ENCODE assay signal across 8 cellular contexts in genomic region chr13:80363890-80364503, GRCh38. TPM values are rescaled to one million over a fixed set of nuclear protein-coding genes. Genes with fewer than 3 reads are reported as not detected.
DNase-seq lines count a peak whose midpoint lies in the region; ATAC-seq, FAIRE-seq and TF ChIP-seq lines count a peak whose summit lies in the region.

No MANE protein-coding gene starts in this region.

- H3K4me1 Mint-ChIP-seq in activated T-cell treated with anti-CD3 and anti-CD28 coated beads, Interleukin-2, amount 50 U/mL, for 72 hours (ENCODE audit: low read depth), result no peaks in the 10 kb centered on the region

- H3K27ac ChIP-seq in ascending aorta (no peak overlapping the region), left lung (no peak overlapping the region)

- no peaks in the 10 kb centered on the region for H3K9me3 Mint-ChIP-seq in activated T-cell treated with anti-CD3 and anti-CD28 coated beads, Interleukin-2, amount 50 U/mL, for 72 hours

- no peak for DNase-seq in D721Med (ENCODE audit: insufficient read length, low spot score)
- DNase-seq in LoVo (ENCODE audit: low spot score), result peak; percentile 63
- no peak for DNase-seq in ascending aorta (ENCODE audit: low spot score in 2 of 2)
- DNase-seq in left lung, result no peak
- no peak for DNase-seq in activated T-cell treated with anti-CD3 and anti-CD28 coated beads, Interleukin-2, amount 50 U/mL, for 72 hours
- no peak for DNase-seq in GDM1 (lab: John Stamatoyannopoulos, UW)

- H3K27me3 Mint-ChIP-seq in activated T-cell treated with anti-CD3 and anti-CD28 coated beads, Interleukin-2, amount 50 U/mL, for 72 hours (ENCODE audit: low read depth), result peaks cover 8% of the 10 kb centered on the region

- intact Hi-C loops in ascending aorta (cut with DNase I) (loop anchor here (1.0 to 10.0 kb wide), 3 partner anchors 22 to 689 kb away; no protein-coding TSS in a partner anchor), left lung (cut with DNase I) (no loop called here)

- FAIRE-seq in D721Med (lab: Jason Lieb, UNC), result no peak

- ATAC-seq in left lung (peak; percentile 49), GM21619 (IDR thresholded peaks at IDR 0.05; ENCODE audit: unreplicated experiment) (no peak), HG02642 (IDR thresholded peaks at IDR 0.05; ENCODE audit: poor library complexity, unreplicated experiment) (no peak)
- no peak for ATAC-seq in activated T-cell treated with anti-CD3 and anti-CD28 coated beads, Interleukin-2, amount 50 U/mL, for 72 hours (replicated peaks in 1 of 2)

- H3K27ac Mint-ChIP-seq in activated T-cell treated with anti-CD3 and anti-CD28 coated beads, Interleukin-2, amount 50 U/mL, for 72 hours, result no peak overlapping the region

- peak; percentile 81 for TF ChIP-seq CTCF in D721Med (IDR thresholded peaks at IDR 0.05; ENCODE audit: insufficient read depth, missing control alignments)
- TF ChIP-seq CTCF in ascending aorta (IDR thresholded peaks at IDR 0.05), result peak in 2 of 3 experiments; percentile 71 to 76
- TF ChIP-seq CTCF in left lung (IDR thresholded peaks at IDR 0.05), result peak; percentile 69 to 75

- no peaks in the 10 kb centered on the region for H3K36me3 ChIP-seq in ascending aorta
- H3K36me3 ChIP-seq in left lung, result no peaks in the 10 kb centered on the region

- no peak overlapping the region for H3K4me3 Mint-ChIP-seq in activated T-cell treated with anti-CD3 and anti-CD28 coated beads, Interleukin-2, amount 50 U/mL, for 72 hours

- H3K27me3 ChIP-seq in ascending aorta, result no peaks in the 10 kb centered on the region
- H3K27me3 ChIP-seq in left lung, result no peaks in the 10 kb centered on the region

- H3K4me3 ChIP-seq in ascending aorta, result peak overlapping the region; percentile 28 to 29
- no peak overlapping the region for H3K4me3 ChIP-seq in left lung

- H3K4me1 ChIP-seq in ascending aorta (peaks cover 0 to 12% of the 10 kb centered on the region in 2 donors), left lung (peaks cover 0 to 21% of the 10 kb centered on the region in 2 donors)

- no peaks in the 10 kb centered on the region for H3K36me3 Mint-ChIP-seq in activated T-cell treated with anti-CD3 and anti-CD28 coated beads, Interleukin-2, amount 50 U/mL, for 72 hours (ENCODE audit: insufficient read depth in 2 of 2)

- no peaks in the 10 kb centered on the region for H3K9me3 ChIP-seq in ascending aorta
- no peaks in the 10 kb centered on the region for H3K9me3 ChIP-seq in left lung

RNA-seq across cellular contexts. Expression of gene SPRY2, which starts 23.1 kb away (rescaled TPM):
- total RNA-seq in ascending aorta, result 78.2 TPM
- 10 to 100 TPM; 30.9 to 40.0 TPM for total RNA-seq in left lung
- under 1 TPM; 0.21 to 0.22 TPM for total RNA-seq in activated T-cell treated with anti-CD3 and anti-CD28 coated beads, Interleukin-2, amount 50 U/mL, for 72 hours

Comparison
In these comparisons a context has a peak if more than half of its experiments do, and no peak if none do; other contexts are left out.
1. H3K4me3 ChIP-seq: peak in ascending aorta (2 of 2); none in left lung (0 of 2).
2. RNA of gene SPRY2, which starts 23.1 kb away (total RNA-seq): 78.2 TPM in ascending aorta (single experiment) and 30.9 to 40.0 TPM in left lung; 0.21 to 0.22 TPM in activated T-cell treated with anti-CD3 and anti-CD28 coated beads, Interleukin-2, amount 50 U/mL, for 72 hours; every median in the first group is over 10 times any median in the second.
3. Peak in every context shown above with its lines, with median percentiles within 50 percentile points of each other: CTCF ChIP-seq.